Comparison of ENCODE assay signal across 8 cellular contexts in the genomic region with DNA sequence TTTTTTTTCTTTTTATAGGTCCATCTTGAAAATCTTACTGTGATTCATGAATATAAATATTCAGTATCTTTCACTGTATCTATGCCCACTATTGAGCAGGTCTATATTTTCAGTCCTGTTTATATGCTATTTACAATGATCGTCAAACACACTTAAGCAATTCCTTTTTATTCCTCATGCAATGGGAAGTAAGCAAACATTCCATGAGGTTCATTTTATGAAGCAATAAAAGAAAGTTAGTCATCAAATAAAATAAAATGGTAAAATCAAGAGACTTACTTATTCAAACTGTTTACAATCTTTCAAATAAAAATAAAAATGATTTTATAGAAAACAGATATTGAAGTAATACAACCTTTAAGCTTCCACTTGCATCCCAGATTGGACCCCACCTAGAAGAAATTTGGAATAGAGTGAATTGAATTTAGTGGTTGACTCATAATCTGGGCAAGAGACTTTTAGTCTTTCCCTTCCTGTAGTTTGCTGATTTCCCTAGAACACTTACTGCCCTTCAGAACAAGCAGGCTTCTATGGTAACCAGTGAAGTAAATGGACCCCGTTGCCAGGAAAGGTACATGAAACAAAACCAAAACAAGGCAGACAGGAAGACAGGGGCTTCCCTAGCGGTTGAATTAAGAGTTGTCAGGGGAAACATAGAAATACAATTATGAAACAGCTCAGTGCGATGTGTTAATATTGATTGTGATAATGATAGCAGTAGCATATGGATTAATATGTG.
DNase-seq lines count a peak whose midpoint lies in the region; ATAC-seq and TF ChIP-seq lines count a peak whose summit lies in the region.

No MANE protein-coding gene starts in this region.

- H3K27me3 Mint-ChIP-seq in activated naive CD8-positive, alpha-beta T cell = no peaks in the 10 kb centered on the region

- peak; percentile 85 for ATAC-seq in HG02610 (IDR thresholded peaks at IDR 0.05; ENCODE audit: unreplicated experiment)

- H3K27me3 ChIP-seq in kidney epithelial cell (ENCODE audit: control insufficient read depth, insufficient read depth, low read length) (no peaks in the 10 kb centered on the region), SJCRH30 (no peaks in the 10 kb centered on the region)

- H3K4me3 ChIP-seq in kidney epithelial cell (ENCODE audit: low read depth, low read length) (no peak overlapping the region), SJCRH30 (no peak overlapping the region)

- peaks cover 55% of the 10 kb centered on the region for H3K4me1 Mint-ChIP-seq in activated naive CD8-positive, alpha-beta T cell (ENCODE audit: low read depth)

- H3K9me3 ChIP-seq in SJCRH30 (replicated peaks) = no peaks in the 10 kb centered on the region

- H3K9me3 Mint-ChIP-seq in activated naive CD8-positive, alpha-beta T cell (ENCODE audit: low read depth) = peaks cover 4% of the 10 kb centered on the region

- DNase-seq in activated CD8-positive, alpha-beta memory T cell treated with anti-CD3 and anti-CD28 coated beads, Interleukin-2, amount 50 U/mL, for 1 hour (ENCODE audit: extremely low read depth) = peak; percentile 56
- no peak for DNase-seq in activated CD8-positive, alpha-beta memory T cell treated with anti-CD3 and anti-CD28 coated beads for 24 hours
- DNase-seq in NCI-H226 (peak; percentile 79), kidney epithelial cell (ENCODE audit: low read depth) (peak; percentile 21), stromal cell of bone marrow (ENCODE audit: low read depth) (peak; percentile 77), SJCRH30 (no peak)

- peaks cover 16% of the 10 kb centered on the region for H3K4me1 ChIP-seq in SJCRH30

- no peak overlapping the region for H3K27ac ChIP-seq in SJCRH30

- peak overlapping the region; percentile 80 for H3K27ac Mint-ChIP-seq in activated naive CD8-positive, alpha-beta T cell

- no peaks in the 10 kb centered on the region for H3K36me3 ChIP-seq in kidney epithelial cell (ENCODE audit: control insufficient read depth, insufficient read depth, low read length)
- no peaks in the 10 kb centered on the region for H3K36me3 ChIP-seq in SJCRH30

- no peak for TF ChIP-seq CTCF in kidney epithelial cell (IDR thresholded peaks at IDR 0.05; ENCODE audit: insufficient read depth, low read length, poor library complexity, severe bottlenecking)

- H3K36me3 Mint-ChIP-seq in activated naive CD8-positive, alpha-beta T cell = no peaks in the 10 kb centered on the region

- peak overlapping the region; percentile 63 for H3K4me3 Mint-ChIP-seq in activated naive CD8-positive, alpha-beta T cell

Comparison
In these comparisons a context has a peak if more than half of its experiments do, and no peak if none do; other contexts are left out.
1. DNase-seq: peak in activated CD8-positive, alpha-beta memory T cell treated with anti-CD3 and anti-CD28 coated beads, Interleukin-2, amount 50 U/mL, for 1 hour (single experiment), NCI-H226 (single experiment), kidney epithelial cell (single experiment) and stromal cell of bone marrow (single experiment); none in activated CD8-positive, alpha-beta memory T cell treated with anti-CD3 and anti-CD28 coated beads for 24 hours (single experiment) and SJCRH30 (0 of 2).